ENCODE assay signal across 13 cellular contexts in genomic region chr6:148866657-148867268, GRCh38.
DNase-seq lines count a peak whose midpoint lies in the region; ATAC-seq and TF ChIP-seq lines count a peak whose summit lies in the region.
"Had no signal": no experiment of that assay in that cellular context is flagged by ENCODE, and none has a peak within 500 bp of the region (broad histone marks: within the 10 kb centered on the region; RNA-seq: fewer than 3 reads in every experiment).

No MANE protein-coding gene starts in this region.

- TF ChIP-seq CTCF in CD4-positive, alpha-beta T cell (IDR thresholded peaks at IDR 0.05) = no peak
- TF ChIP-seq CTCF in progenitor cell of endocrine pancreas (IDR thresholded peaks at IDR 0.05; ENCODE audit: unreplicated experiment) (no peak), GM23338 (conservative IDR thresholded peaks at IDR 0.05; ENCODE audit: low read depth in 2 of 2) (no peak)

- peaks cover 58% of the 10 kb centered on the region for H3K4me1 ChIP-seq in GM23338 (ENCODE audit: insufficient read depth)

- no peak overlapping the region for H3K4me2 ChIP-seq in GM23338
- H3K4me2 ChIP-seq: A549 had no signal

- POLR2A ChIA-PET in CD4-positive, alpha-beta T cell (lab: Charles Lee) = no interaction called here

- H3K9me3 Mint-ChIP-seq in activated naive CD8-positive, alpha-beta T cell treated with anti-CD3 and anti-CD28 coated beads, Interleukin-2, amount 50 U/mL, for 24 hours = peaks cover 4% of the 10 kb centered on the region
- H3K9me3 Mint-ChIP-seq in activated naive CD8-positive, alpha-beta T cell treated with anti-CD3 and anti-CD28 coated beads for 36 hours = peaks cover under 1% of the 10 kb centered on the region
- no peaks in the 10 kb centered on the region for H3K9me3 Mint-ChIP-seq in CD4-positive, alpha-beta T cell
- H3K9me3 Mint-ChIP-seq in progenitor cell of endocrine pancreas (ENCODE audit: low read depth) (peaks cover 10% of the 10 kb centered on the region), GM23338 (peaks cover 10% of the 10 kb centered on the region)
- H3K9me3 Mint-ChIP-seq: natural killer cell treated with Interleukin-12 subunit alpha and Interleukin-12 subunit beta and Interleukin-15 and Interleukin-18, amount 100 ng/mL, for 72 hours had no signal

- peaks cover 97% of the 10 kb centered on the region for H3K79me2 ChIP-seq in GM23338 (replicated peaks; ENCODE audit: insufficient read depth)

- CTCF ChIA-PET in CD4-positive, alpha-beta T cell (lab: Charles Lee) = interaction anchor here (0.6 kb wide), 1 partner anchor 75 kb away, joined by 3 read pairs; no protein-coding TSS in a partner anchor

- intact Hi-C loops in CD4-positive, alpha-beta T cell (cut with DNase I, micrococcal nuclease) = no loop called here

- no peak overlapping the region for H2AFZ ChIP-seq in GM23338

- no peaks in the 10 kb centered on the region for H3K36me3 Mint-ChIP-seq in activated naive CD8-positive, alpha-beta T cell treated with anti-CD3 and anti-CD28 coated beads, Interleukin-2, amount 50 U/mL, for 24 hours (ENCODE audit: low read depth)
- no peaks in the 10 kb centered on the region for H3K36me3 Mint-ChIP-seq in activated naive CD8-positive, alpha-beta T cell treated with anti-CD3 and anti-CD28 coated beads for 36 hours
- H3K36me3 Mint-ChIP-seq in CD4-positive, alpha-beta T cell (ENCODE audit: low read depth) = no peaks in the 10 kb centered on the region
- peaks cover 2% of the 10 kb centered on the region for H3K36me3 Mint-ChIP-seq in progenitor cell of endocrine pancreas (ENCODE audit: insufficient read depth)
- H3K36me3 Mint-ChIP-seq in GM23338 (ENCODE audit: low read depth) = peaks cover 15% of the 10 kb centered on the region
- H3K36me3 Mint-ChIP-seq: natural killer cell treated with Interleukin-12 subunit alpha and Interleukin-12 subunit beta and Interleukin-15 and Interleukin-18, amount 100 ng/mL, for 72 hours had no signal

- peaks cover 2% of the 10 kb centered on the region for H3K27me3 Mint-ChIP-seq in activated naive CD8-positive, alpha-beta T cell treated with anti-CD3 and anti-CD28 coated beads, Interleukin-2, amount 50 U/mL, for 24 hours
- H3K27me3 Mint-ChIP-seq in activated naive CD8-positive, alpha-beta T cell treated with anti-CD3 and anti-CD28 coated beads for 36 hours = no peaks in the 10 kb centered on the region
- no peaks in the 10 kb centered on the region for H3K27me3 Mint-ChIP-seq in CD4-positive, alpha-beta T cell
- H3K27me3 Mint-ChIP-seq in progenitor cell of endocrine pancreas (no peaks in the 10 kb centered on the region), GM23338 (ENCODE audit: insufficient read depth, low read depth, poor library complexity) (peaks cover 11% of the 10 kb centered on the region)
- H3K27me3 Mint-ChIP-seq: natural killer cell treated with Interleukin-12 subunit alpha and Interleukin-12 subunit beta and Interleukin-15 and Interleukin-18, amount 100 ng/mL, for 72 hours had no signal

- H3K27ac Mint-ChIP-seq in activated naive CD8-positive, alpha-beta T cell treated with anti-CD3 and anti-CD28 coated beads, Interleukin-2, amount 50 U/mL, for 24 hours = peak overlapping the region; percentile 17
- no peak overlapping the region for H3K27ac Mint-ChIP-seq in activated naive CD8-positive, alpha-beta T cell treated with anti-CD3 and anti-CD28 coated beads for 36 hours
- H3K27ac Mint-ChIP-seq in CD4-positive, alpha-beta T cell = no peak overlapping the region
- H3K27ac Mint-ChIP-seq in progenitor cell of endocrine pancreas (no peak overlapping the region), GM23338 (no peak overlapping the region)

- DNase-seq in activated naive CD8-positive, alpha-beta T cell treated with anti-CD3 and anti-CD28 coated beads, Interleukin-2, amount 50 U/mL, for 24 hours = no peak
- DNase-seq in activated naive CD8-positive, alpha-beta T cell treated with anti-CD3 and anti-CD28 coated beads for 36 hours = no peak
- DNase-seq in islet precursor cell (no peak), progenitor cell of endocrine pancreas (ENCODE audit: low spot score, unreplicated experiment) (no peak), GM23338 (ENCODE audit: low spot score) (no peak)
- no peak for DNase-seq in CD4-positive, alpha-beta T cell
- DNase-seq: hippocampal formation, NCI-H526 treated with DMSO at 0.1 percent for 48 hours, tibial artery had no signal

- H3K4me3 ChIP-seq in GM23338 = no peak overlapping the region
- H3K4me3 ChIP-seq: A549, tibial artery had no signal

- peaks cover 30% of the 10 kb centered on the region for H3K4me1 Mint-ChIP-seq in activated naive CD8-positive, alpha-beta T cell treated with anti-CD3 and anti-CD28 coated beads, Interleukin-2, amount 50 U/mL, for 24 hours
- no peaks in the 10 kb centered on the region for H3K4me1 Mint-ChIP-seq in activated naive CD8-positive, alpha-beta T cell treated with anti-CD3 and anti-CD28 coated beads for 36 hours
- no peaks in the 10 kb centered on the region for H3K4me1 Mint-ChIP-seq in CD4-positive, alpha-beta T cell (ENCODE audit: low read depth)
- H3K4me1 Mint-ChIP-seq in progenitor cell of endocrine pancreas (ENCODE audit: low read depth) (peaks cover 3% of the 10 kb centered on the region), GM23338 (peaks cover 81% of the 10 kb centered on the region)

- H3K36me3 ChIP-seq in GM23338 (ENCODE audit: insufficient read depth) = no peaks in the 10 kb centered on the region
- H3K36me3 ChIP-seq: tibial artery had no signal

- peaks cover 15% of the 10 kb centered on the region for H4K20me1 ChIP-seq in GM23338 (replicated peaks; ENCODE audit: insufficient read depth)

- no peaks in the 10 kb centered on the region for H3F3A ChIP-seq in GM23338 (replicated peaks; ENCODE audit: low read depth)

- H3K27me3 ChIP-seq in CD4-positive, alpha-beta T cell (ENCODE audit: control insufficient read depth, insufficient read depth, low read length) = no peaks in the 10 kb centered on the region
- no peaks in the 10 kb centered on the region for H3K27me3 ChIP-seq in GM23338 (ENCODE audit: insufficient read depth)
- H3K27me3 ChIP-seq: tibial artery had no signal

- H3K9me3 ChIP-seq in CD4-positive, alpha-beta T cell (ENCODE audit: control insufficient read depth, low read length) = no peaks in the 10 kb centered on the region
- H3K9me3 ChIP-seq: A549, tibial artery had no signal

- H3K27ac ChIP-seq in CD4-positive, alpha-beta T cell (ENCODE audit: low read depth, low read length) = no peak overlapping the region
- no peak overlapping the region for H3K27ac ChIP-seq in GM23338 (ENCODE audit: low read depth)
- H3K27ac ChIP-seq: A549, tibial artery had no signal

- no peaks in the 10 kb centered on the region for H3K9me2 ChIP-seq in GM23338 (ENCODE audit: insufficient read depth)

- ATAC-seq in activated naive CD8-positive, alpha-beta T cell treated with anti-CD3 and anti-CD28 coated beads, Interleukin-2, amount 50 U/mL, for 24 hours = no peak
- ATAC-seq in HG02678 (IDR thresholded peaks at IDR 0.05; ENCODE audit: unreplicated experiment) (peak; percentile 99), HG03558 (IDR thresholded peaks at IDR 0.05; ENCODE audit: extremely low read depth, unreplicated experiment) (peak; percentile 83), GM23338 (no peak)
- ATAC-seq in CD4-positive, alpha-beta T cell (ENCODE audit: poor library complexity) = no peak
- ATAC-seq: A549 had no signal

- no peak overlapping the region for H3K4me3 Mint-ChIP-seq in activated naive CD8-positive, alpha-beta T cell treated with anti-CD3 and anti-CD28 coated beads, Interleukin-2, amount 50 U/mL, for 24 hours
- H3K4me3 Mint-ChIP-seq in activated naive CD8-positive, alpha-beta T cell treated with anti-CD3 and anti-CD28 coated beads for 36 hours = no peak overlapping the region
- H3K4me3 Mint-ChIP-seq in CD4-positive, alpha-beta T cell = no peak overlapping the region
- no peak overlapping the region for H3K4me3 Mint-ChIP-seq in progenitor cell of endocrine pancreas (ENCODE audit: low read depth)
- no peak overlapping the region for H3K4me3 Mint-ChIP-seq in GM23338

TF ChIP-seq in GM23338, 12 proteins besides CTCF, POLR2A, EP300 and RAD21 (continues in another document):
- TF ChIP-seq JUNB (IDR thresholded peaks at IDR 0.05; ENCODE audit: unreplicated experiment) (no peak), CREB1 (CRISPR knock-in tag; IDR thresholded peaks at IDR 0.05; ENCODE audit: low read depth) (no peak), POLR2AphosphoS5 (IDR thresholded peaks at IDR 0.05; ENCODE audit: low read depth) (no peak), ZNF331 (CRISPR knock-in tag; IDR thresholded peaks at IDR 0.05; ENCODE audit: low read depth) (no peak), STAT1 (IDR thresholded peaks at IDR 0.05; ENCODE audit: unreplicated experiment) (no peak), EZH2phosphoT487 (IDR thresholded peaks at IDR 0.05; ENCODE audit: unreplicated experiment) (no peak), NANOG (IDR thresholded peaks at IDR 0.05; ENCODE audit: borderline replicate concordance) (no peak), ETS1 (IDR thresholded peaks at IDR 0.05) (no peak)

Comparison
In these comparisons a context has a peak if more than half of its experiments do, and no peak if none do; other contexts are left out.
1. ATAC-seq: peak in HG02678 (single experiment) and HG03558 (single experiment); none in activated naive CD8-positive, alpha-beta T cell treated with anti-CD3 and anti-CD28 coated beads, Interleukin-2, amount 50 U/mL, for 24 hours (single experiment), CD4-positive, alpha-beta T cell (single experiment) and GM23338 (single experiment).